ENCODE assay signal across 1 cellular context in genomic region chr6:108558372-108559096, GRCh38.
TF ChIP-seq lines count a peak whose summit lies in the region.

No MANE protein-coding gene starts in this region.

TF ChIP-seq in K562, 482 proteins besides CTCF, POLR2A, EP300 and RAD21 (continued from another document and continues in another):
- TF ChIP-seq RFX5 (IDR thresholded peaks at IDR 0.05; ENCODE audit: low read depth, low read length) (0 out of 2 replicates have a peak, but pooled peaks have one; percentile 31), KLF13 (tag; IDR thresholded peaks at IDR 0.05; ENCODE audit: borderline replicate concordance, low read depth) (no peak; the same call in 1 of the 2 replicates), ZNF324 (CRISPR knock-in tag; IDR thresholded peaks at IDR 0.05) (no peak), ZNF274 (IDR thresholded peaks at IDR 0.05; ENCODE audit: borderline replicate concordance, low read depth, low read length) (no peak), DMBX1 (CRISPR knock-in tag; IDR thresholded peaks at IDR 0.05; ENCODE audit: borderline replicate concordance) (no peak; the same call in 1 of the 2 replicates), ZNF184 (CRISPR knock-in tag; IDR thresholded peaks at IDR 0.05) (no peak), ADNP (tag; IDR thresholded peaks at IDR 0.05) (no peak), SLC30A9 (CRISPR knock-in tag; IDR thresholded peaks at IDR 0.05) (no peak), CREBBP (IDR thresholded peaks at IDR 0.05; ENCODE audit: low read depth, low read length) (no peak), RBM39 (optimal IDR thresholded peaks at IDR 0.05; ENCODE audit: low read depth, low read length) (no peak), SAP30 (IDR thresholded peaks at IDR 0.05; ENCODE audit: borderline replicate concordance, insufficient read depth, low read depth, low read length, poor library complexity, severe bottlenecking) (no peak), CHD2 (IDR thresholded peaks at IDR 0.05; ENCODE audit: low read depth, low read length) (peak; percentile 51; the same call in 1 of the 2 replicates), MEF2A (IDR thresholded peaks at IDR 0.05; ENCODE audit: control insufficient read depth, low read depth, low read length) (no peak), ESRRB (CRISPR knock-in tag; IDR thresholded peaks at IDR 0.05; ENCODE audit: borderline replicate concordance) (no peak), ARID2 (IDR thresholded peaks at IDR 0.05) (no peak), ZBTB11 (CRISPR knock-in tag; IDR thresholded peaks at IDR 0.05) (peak in 1 of 3 experiments; percentile 49; a peak in 2 of 6 replicates), ILK (tag; IDR thresholded peaks at IDR 0.05; ENCODE audit: borderline replicate concordance, low read depth) (no peak), MYC (IDR thresholded peaks at IDR 0.05; ENCODE audit: low read depth, low read length) (peak; percentile 77), MYC (CRISPR knock-in tag; IDR thresholded peaks at IDR 0.05; ENCODE audit: borderline replicate concordance, low read depth) (0 out of 2 replicates have a peak, but pooled peaks have one; percentile 35), ZNF316 (IDR thresholded peaks at IDR 0.05) (peak; percentile 92), KAT8 (IDR thresholded peaks at IDR 0.05; ENCODE audit: low read depth) (no peak), HES1 (IDR thresholded peaks at IDR 0.05; ENCODE audit: low read depth) (no peak), WHSC1 (IDR thresholded peaks at IDR 0.05; ENCODE audit: low read length) (no peak), ETV1 (tag; conservative IDR thresholded peaks at IDR 0.05; ENCODE audit: low read depth) (0 out of 2 replicates have a peak, but pooled peaks have one; percentile 11), SMAD2 (IDR thresholded peaks at IDR 0.05; ENCODE audit: low read depth, low read length) (no peak), PRPF4 (IDR thresholded peaks at IDR 0.05; ENCODE audit: insufficient read depth, low read depth, low read length, poor library complexity, severe bottlenecking) (no peak), BCL6 (CRISPR knock-in tag; IDR thresholded peaks at IDR 0.05) (no peak), TFAM (CRISPR knock-in tag; conservative IDR thresholded peaks at IDR 0.05) (no peak), NUFIP1 (IDR thresholded peaks at IDR 0.05; ENCODE audit: partially characterized antibody) (peak; percentile 69), BRD9 (IDR thresholded peaks at IDR 0.05; ENCODE audit: low read depth, partially characterized antibody) (no peak), JUND (IDR thresholded peaks at IDR 0.05; ENCODE audit: borderline replicate concordance, low read depth, low read length) (peak; percentile 99), JUND (tag; IDR thresholded peaks at IDR 0.05; ENCODE audit: borderline replicate concordance, low read depth, low read length) (peak; percentile 97), ZNF197 (CRISPR knock-in tag; IDR thresholded peaks at IDR 0.05; ENCODE audit: low read depth) (peak; percentile 79; the same call in 1 of the 2 replicates), L3MBTL2 (IDR thresholded peaks at IDR 0.05) (no peak), CEBPZ (IDR thresholded peaks at IDR 0.05; ENCODE audit: borderline replicate concordance, low read depth, low read length) (no peak), THAP7 (CRISPR knock-in tag; IDR thresholded peaks at IDR 0.05) (no peak), PYGO2 (tag; IDR thresholded peaks at IDR 0.05) (no peak), HMG20B (CRISPR knock-in tag; IDR thresholded peaks at IDR 0.05) (no peak), HDGF (IDR thresholded peaks at IDR 0.05) (no peak), DDX20 (tag; IDR thresholded peaks at IDR 0.05; ENCODE audit: low read depth) (no peak), NCOA4 (IDR thresholded peaks at IDR 0.05; ENCODE audit: partially characterized antibody) (no peak), CTCFL (IDR thresholded peaks at IDR 0.05; ENCODE audit: borderline replicate concordance, insufficient read depth, low read depth, low read length, poor library complexity, severe bottlenecking) (no peak), ATF7 (IDR thresholded peaks at IDR 0.05) (peak; percentile 99), CCNT2 (IDR thresholded peaks at IDR 0.05; ENCODE audit: borderline replicate concordance, extremely low read depth, insufficient read length, low read depth, low read length) (peak; percentile 94), ZSCAN32 (CRISPR knock-in tag; IDR thresholded peaks at IDR 0.05) (no peak), CBFB (CRISPR knock-in tag; IDR thresholded peaks at IDR 0.05) (no peak), MTA1 (IDR thresholded peaks at IDR 0.05; ENCODE audit: borderline replicate concordance) (0 out of 2 replicates have a peak, but pooled peaks have one; percentile 31), FOSL1 (tag; conservative IDR thresholded peaks at IDR 0.05) (peak; percentile 76)
- TF ChIP-seq, protein P1, sequence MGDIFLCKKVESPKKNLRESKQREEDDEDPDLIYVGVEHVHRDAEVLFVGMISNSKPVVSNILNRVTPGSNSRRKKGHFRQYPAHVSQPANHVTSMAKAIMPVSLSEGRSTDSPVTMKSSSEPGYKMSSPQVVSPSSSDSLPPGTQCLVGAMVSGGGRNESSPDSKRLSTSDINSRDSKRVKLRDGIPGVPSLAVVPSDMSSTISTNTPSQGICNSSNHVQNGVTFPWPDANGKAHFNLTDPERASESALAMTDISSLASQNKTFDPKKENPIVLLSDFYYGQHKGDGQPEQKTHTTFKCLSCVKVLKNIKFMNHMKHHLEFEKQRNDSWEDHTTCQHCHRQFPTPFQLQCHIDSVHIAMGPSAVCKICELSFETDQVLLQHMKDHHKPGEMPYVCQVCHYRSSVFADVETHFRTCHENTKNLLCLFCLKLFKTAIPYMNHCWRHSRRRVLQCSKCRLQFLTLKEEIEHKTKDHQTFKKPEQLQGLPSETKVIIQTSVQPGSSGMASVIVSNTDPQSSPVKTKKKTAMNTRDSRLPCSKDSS (IDR thresholded peaks at IDR 0.05; ENCODE audit: low read depth, partially characterized antibody): no peak
- TF ChIP-seq, protein P2, sequence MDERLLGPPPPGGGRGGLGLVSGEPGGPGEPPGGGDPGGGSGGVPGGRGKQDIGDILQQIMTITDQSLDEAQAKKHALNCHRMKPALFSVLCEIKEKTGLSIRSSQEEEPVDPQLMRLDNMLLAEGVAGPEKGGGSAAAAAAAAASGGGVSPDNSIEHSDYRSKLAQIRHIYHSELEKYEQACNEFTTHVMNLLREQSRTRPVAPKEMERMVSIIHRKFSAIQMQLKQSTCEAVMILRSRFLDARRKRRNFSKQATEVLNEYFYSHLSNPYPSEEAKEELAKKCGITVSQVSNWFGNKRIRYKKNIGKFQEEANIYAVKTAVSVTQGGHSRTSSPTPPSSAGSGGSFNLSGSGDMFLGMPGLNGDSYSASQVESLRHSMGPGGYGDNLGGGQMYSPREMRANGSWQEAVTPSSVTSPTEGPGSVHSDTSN (CRISPR knock-in tag; IDR thresholded peaks at IDR 0.05; ENCODE audit: low read depth): peak; percentile 97
- TF ChIP-seq, protein P2 (tag; conservative IDR thresholded peaks at IDR 0.05; ENCODE audit: low read depth): peak; percentile 99
- TF ChIP-seq, protein P3, sequence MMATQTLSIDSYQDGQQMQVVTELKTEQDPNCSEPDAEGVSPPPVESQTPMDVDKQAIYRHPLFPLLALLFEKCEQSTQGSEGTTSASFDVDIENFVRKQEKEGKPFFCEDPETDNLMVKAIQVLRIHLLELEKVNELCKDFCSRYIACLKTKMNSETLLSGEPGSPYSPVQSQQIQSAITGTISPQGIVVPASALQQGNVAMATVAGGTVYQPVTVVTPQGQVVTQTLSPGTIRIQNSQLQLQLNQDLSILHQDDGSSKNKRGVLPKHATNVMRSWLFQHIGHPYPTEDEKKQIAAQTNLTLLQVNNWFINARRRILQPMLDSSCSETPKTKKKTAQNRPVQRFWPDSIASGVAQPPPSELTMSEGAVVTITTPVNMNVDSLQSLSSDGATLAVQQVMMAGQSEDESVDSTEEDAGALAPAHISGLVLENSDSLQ (IDR thresholded peaks at IDR 0.05): peak; percentile 99
- TF ChIP-seq, protein P4, sequence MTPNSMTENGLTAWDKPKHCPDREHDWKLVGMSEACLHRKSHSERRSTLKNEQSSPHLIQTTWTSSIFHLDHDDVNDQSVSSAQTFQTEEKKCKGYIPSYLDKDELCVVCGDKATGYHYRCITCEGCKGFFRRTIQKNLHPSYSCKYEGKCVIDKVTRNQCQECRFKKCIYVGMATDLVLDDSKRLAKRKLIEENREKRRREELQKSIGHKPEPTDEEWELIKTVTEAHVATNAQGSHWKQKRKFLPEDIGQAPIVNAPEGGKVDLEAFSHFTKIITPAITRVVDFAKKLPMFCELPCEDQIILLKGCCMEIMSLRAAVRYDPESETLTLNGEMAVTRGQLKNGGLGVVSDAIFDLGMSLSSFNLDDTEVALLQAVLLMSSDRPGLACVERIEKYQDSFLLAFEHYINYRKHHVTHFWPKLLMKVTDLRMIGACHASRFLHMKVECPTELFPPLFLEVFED (CRISPR knock-in tag; conservative IDR thresholded peaks at IDR 0.05): no peak
